ENCODE assay signal across 21 cellular contexts in genomic region chr7:15612205-15612604, GRCh38. TPM values are rescaled to one million over a fixed set of nuclear protein-coding genes. Genes with fewer than 3 reads are reported as not detected.
DNase-seq lines count a peak whose midpoint lies in the region; ATAC-seq, FAIRE-seq and TF ChIP-seq lines count a peak whose summit lies in the region.
"Had no signal": no experiment of that assay in that cellular context is flagged by ENCODE, and none has a peak within 500 bp of the region (broad histone marks: within the 10 kb centered on the region; RNA-seq: fewer than 3 reads in every experiment).

No MANE protein-coding gene starts in this region.

- DNase-seq in H54 (ENCODE audit: insufficient read length, low spot score) (no peak), SHP77 treated with DMSO at 0.1 percent for 48 hours (lab: John Stamatoyannopoulos, UW) (peak; percentile 93), K562 (ENCODE audit: extremely low read depth in 1 of 4, low spot score in 3 of 4) (peak in 1 of 4 experiments; percentile 37), neural crest cell (ENCODE audit: low read depth, low spot score) (no peak), WTC11 (ENCODE audit: low spot score) (no peak), MG63 (no peak)
- DNase-seq: AML-193; Caco-2; CD4-positive, alpha-beta T cell; H7; HFFc6 had no signal

- no peaks in the 10 kb centered on the region for H3K79me2 ChIP-seq in K562 (ENCODE audit: control insufficient read depth, insufficient read depth, low read length)

- WGBS in K562 (ENCODE audit: insufficient coverage, low coverage, missing lambda C conversion rate) = under 1% methylated on average over 8 of the region's 8 CpGs

- CTCF ChIA-PET in K562 (lab: Yijun Ruan, JAX; ENCODE audit: low intra/inter-chr PET ratio) = no interaction called here
- CTCF ChIA-PET in WTC11 (lab: Charles Lee) = no interaction called here

- no peak overlapping the region for H3K27ac ChIP-seq in K562 (ENCODE audit: extremely low read depth, low read depth, low read length)
- H3K27ac ChIP-seq: C4-2B, KMS-11 had no signal

- H3K4me2 ChIP-seq in K562 (ENCODE audit: insufficient read depth, low read length) = no peak overlapping the region
- H3K4me2 ChIP-seq: KMS-11 had no signal

- H3K9me3 ChIP-seq in K562 (replicated peaks; ENCODE audit: control insufficient read depth, insufficient read depth, low read depth, low read length) = no peaks in the 10 kb centered on the region
- H3K9me3 ChIP-seq in MG63 = no peaks in the 10 kb centered on the region
- H3K9me3 ChIP-seq: Caco-2 had no signal

- H3K4me3 Mint-ChIP-seq in neural crest cell = no peak overlapping the region
- no peak overlapping the region for H3K4me3 Mint-ChIP-seq in WTC11
- H3K4me3 Mint-ChIP-seq: CD4-positive, alpha-beta T cell; HFFc6 had no signal

- H3K4me3 ChIP-seq in K562 = no peak overlapping the region
- no peak overlapping the region for H3K4me3 ChIP-seq in MG63

- in situ Hi-C loops in K562 (cut with MboI) = no loop called here

- peaks cover 4% of the 10 kb centered on the region for H3K4me1 Mint-ChIP-seq in neural crest cell
- peaks cover 9% of the 10 kb centered on the region for H3K4me1 Mint-ChIP-seq in WTC11

- TF ChIP-seq RAD21 in K562 (CRISPR knock-in tag; conservative IDR thresholded peaks at IDR 0.05 in 1 of 2, IDR thresholded peaks at IDR 0.05 in 1 of 2) = no peak

- H3K9me1 ChIP-seq in K562 (ENCODE audit: control insufficient read depth, insufficient read depth, low read length) = no peaks in the 10 kb centered on the region

- no peak overlapping the region for H3K9ac ChIP-seq in K562 (ENCODE audit: insufficient read depth in 1 of 2, low read depth in 2 of 2, low read length in 2 of 2)
- H3K9ac ChIP-seq: KMS-11 had no signal

- peak overlapping the region; percentile 76 for H3K27ac Mint-ChIP-seq in neural crest cell (ENCODE audit: unreplicated experiment)
- H3K27ac Mint-ChIP-seq in WTC11 = no peak overlapping the region
- H3K27ac Mint-ChIP-seq: CD4-positive, alpha-beta T cell; HFFc6 had no signal

- TF ChIP-seq POLR2A in H54 (IDR thresholded peaks at IDR 0.05; ENCODE audit: low read depth, low read length) (no peak), K562 (conservative IDR thresholded peaks at IDR 0.05) (no peak)

- H3K9me3 Mint-ChIP-seq in neural crest cell (no peaks in the 10 kb centered on the region), WTC11 (no peaks in the 10 kb centered on the region)
- H3K9me3 Mint-ChIP-seq: HFFc6 had no signal

- peak overlapping the region; percentile 27; the same call in 1 of the 2 replicates for H2AFZ ChIP-seq in K562 (ENCODE audit: low read depth, low read length)

- no peak for TF ChIP-seq EP300 in K562 (IDR thresholded peaks at IDR 0.05; ENCODE audit: low read length)

- peak; percentile 64 for ATAC-seq in K562
- ATAC-seq in GM19324 (IDR thresholded peaks at IDR 0.05; ENCODE audit: low FRiP score, unreplicated experiment) = no peak
- ATAC-seq in WTC11 = no peak
- no peak for ATAC-seq in GM21367 (IDR thresholded peaks at IDR 0.05; ENCODE audit: unreplicated experiment)
- ATAC-seq: HCT116 had no signal

- H3K27me3 Mint-ChIP-seq in neural crest cell (ENCODE audit: low read depth) (no peaks in the 10 kb centered on the region), WTC11 (ENCODE audit: low read depth) (no peaks in the 10 kb centered on the region)
- H3K27me3 Mint-ChIP-seq: CD4-positive, alpha-beta T cell had no signal

- H4K20me1 ChIP-seq in K562 (replicated peaks; ENCODE audit: control insufficient read depth, insufficient read depth, low read length) = no peaks in the 10 kb centered on the region

- H3K27me3 ChIP-seq in K562 (ENCODE audit: control insufficient read depth in 2 of 2, insufficient read depth in 2 of 2, low read length in 2 of 2) (no peaks in the 10 kb centered on the region), MG63 (no peaks in the 10 kb centered on the region)

- H3K36me3 Mint-ChIP-seq in neural crest cell (ENCODE audit: low read depth) = no peaks in the 10 kb centered on the region
- H3K36me3 Mint-ChIP-seq in WTC11 = no peaks in the 10 kb centered on the region

- TF ChIP-seq CTCF in K562 (IDR thresholded peaks at IDR 0.05 in 2 of 3, conservative IDR thresholded peaks at IDR 0.05 in 1 of 3; ENCODE audit: insufficient read depth in 2 of 3, low read depth in 1 of 3, low read length in 3 of 3) (no peak), neural crest cell (conservative IDR thresholded peaks at IDR 0.05) (no peak), WTC11 (IDR thresholded peaks at IDR 0.05) (no peak)

- FAIRE-seq in H54 (lab: Jason Lieb, UNC) (peak; percentile 11), K562 (lab: Jason Lieb, UNC) (no peak)
- FAIRE-seq: D721Med, G401.6, GM12891, GM19239 had no signal

- BruUV-seq in K562 (replicated peaks; lab: Mats Ljungman, UMichigan) = no TSS peak

- H3K4me1 ChIP-seq in K562 (replicated peaks in 1 of 2; ENCODE audit: control insufficient read depth in 2 of 2, insufficient read depth in 2 of 2, low read length in 2 of 2) = no peaks in the 10 kb centered on the region
- H3K4me1 ChIP-seq: Caco-2 had no signal

- POLR2A ChIA-PET in K562 (lab: Yijun Ruan, JAX) (no interaction called here), WTC11 (lab: Charles Lee) (no interaction called here)

- intact Hi-C loops in K562 (cut with micrococcal nuclease) = no loop called here

- H3K36me3 ChIP-seq in K562 (ENCODE audit: control insufficient read depth, insufficient read depth, low read length) = no peaks in the 10 kb centered on the region
- H3K36me3 ChIP-seq in MG63 = no peaks in the 10 kb centered on the region

TF ChIP-seq in K562, 482 proteins besides CTCF, POLR2A, EP300 and RAD21:
- TF ChIP-seq PTRF (tag; IDR thresholded peaks at IDR 0.05) = no peak
- peak; percentile 71 to 76 for TF ChIP-seq NRF1 (conservative IDR thresholded peaks at IDR 0.05 in 1 of 2, IDR thresholded peaks at IDR 0.05 in 1 of 2)
- TF ChIP-seq TOE1 (IDR thresholded peaks at IDR 0.05; ENCODE audit: borderline replicate concordance) = no peak
- TF ChIP-seq TOE1 (CRISPR knock-in tag; IDR thresholded peaks at IDR 0.05; ENCODE audit: borderline replicate concordance, low read depth) = no peak
- TF ChIP-seq ZNF184 (CRISPR knock-in tag; IDR thresholded peaks at IDR 0.05) = no peak

TF ChIP-seq in WTC11, 78 proteins besides CTCF, POLR2A, EP300 and RAD21 (continues in another document):
- TF ChIP-seq GTF2I (CRISPR knock-in tag; conservative IDR thresholded peaks at IDR 0.05) (no peak), ZNF138 (CRISPR knock-in tag; conservative IDR thresholded peaks at IDR 0.05) (no peak), AR (CRISPR knock-in tag; IDR thresholded peaks at IDR 0.05) (no peak), FOXJ3 (CRISPR knock-in tag; IDR thresholded peaks at IDR 0.05; ENCODE audit: borderline replicate concordance) (no peak)

RNA-seq across cellular contexts. Expression of gene AGMO, which starts 50.4 kb away (rescaled TPM):
- 0.99 and 1.0 TPM in 2 replicates for total RNA-seq in K562 (2011; cell fraction: chromatin; rRNA removed; ENCODE audit: low replicate concordance)
- 0.79 TPM in 1 of 2 replicates, not detected in the other for total RNA-seq in K562 (2011; cell fraction: nucleolus; rRNA removed)
- 0.59 TPM in 1 of 2 replicates, not detected in the other for total RNA-seq in K562 (2011; cell fraction: nucleoplasm; rRNA removed)
- total RNA-seq in K562 (2014; rRNA removed) (1.2 and 1.9 TPM in 2 replicates), K562 (2014; rRNA removed; fragmentation: Illumina TruSeq; extraction: Trizol) (1.3 and 1.4 TPM in 2 replicates), K562 (2015; rRNA removed; fragmentation: Illumina TruSeq; extraction: Trizol) (0.23 and 0.47 TPM in 2 replicates), K562 (2021) (0.36 and 0.60 TPM in 2 replicates), neural crest cell (0.51 and 1.0 TPM in 2 replicates), WTC11 (2021) (0.77 to 1.1 TPM (median 1.0 TPM) in 3 replicates)
- polyA plus RNA-seq in K562 (2011; rRNA removed) (not detected in 2 replicates), K562 (2014; fragmentation: Illumina TruSeq; extraction: Trizol) (0.74 and 1.3 TPM in 2 replicates), K562 (2014; fragmentation: Nextera tagmentation; extraction: Ambion mirVana) (under 1 TPM; 0.30 to 0.63 TPM), K562 (2014; rRNA removed) (0.55 and 0.85 TPM in 2 replicates)
- polyA plus RNA-seq in K562 (2011; cell fraction: cytosol; rRNA removed) = 0.01 TPM in 1 of 2 replicates, not detected in the other
- not detected in 2 replicates for polyA plus RNA-seq in K562 (2011; cell fraction: nucleus; rRNA removed)
- polyA plus RNA-seq in K562 (2012) = 0.49 and 2.0 TPM in 2 replicates
- polyA minus RNA-seq in K562 (2011; rRNA and poly(A)+ RNA removed) = not detected in 2 replicates
- polyA minus RNA-seq in K562 (2011; cell fraction: cytosol; rRNA and poly(A)+ RNA removed) = not detected in 2 replicates
- not detected in 2 replicates for polyA minus RNA-seq in K562 (2011; cell fraction: nucleus; rRNA and poly(A)+ RNA removed)
- total RNA-seq in MG63 (2014; rRNA removed; shearing (Covaris generic); ENCODE audit: low replicate concordance) = not detected in 2 replicates
- total RNA-seq: CD4-positive, alpha-beta T cell had no signal
- polyA plus RNA-seq: BJ had no signal
